16 cellular contexts compared by ENCODE assay signal in the genomic region with DNA sequence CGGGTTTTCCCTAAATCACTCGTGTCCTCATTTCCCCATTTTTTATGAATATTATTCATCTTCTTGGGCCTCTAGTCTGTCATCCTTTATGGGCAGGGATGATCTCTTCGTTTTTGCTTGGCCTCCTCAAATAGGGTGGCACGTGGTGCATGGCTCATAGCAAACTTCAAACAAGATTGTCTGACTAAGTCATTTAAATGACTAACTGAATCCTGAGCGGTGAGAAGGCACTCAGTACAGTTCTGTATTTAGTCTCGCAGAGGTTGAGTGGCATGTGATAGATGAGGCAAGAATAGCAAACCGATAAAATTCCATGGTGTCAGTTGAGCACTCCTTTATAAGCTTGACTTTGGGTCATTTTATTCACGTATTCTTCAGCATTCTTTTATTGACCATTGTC. TPM values are rescaled to one million over a fixed set of nuclear protein-coding genes. Genes with fewer than 3 reads are reported as not detected.
DNase-seq lines count a peak whose midpoint lies in the region; ATAC-seq, FAIRE-seq and TF ChIP-seq lines count a peak whose summit lies in the region.
"Had no signal": no experiment of that assay in that cellular context is flagged by ENCODE, and none has a peak within 500 bp of the region (broad histone marks: within the 10 kb centered on the region; RNA-seq: fewer than 3 reads in every experiment).

No MANE protein-coding gene starts in this region.

- no peaks in the 10 kb centered on the region for H3K9me3 ChIP-seq in osteoblast (ENCODE audit: low read depth, low read length)
- H3K9me3 ChIP-seq: gastrocnemius medialis, prostate gland had no signal

- CTCF ChIA-PET in activated CD4-positive, alpha-beta memory T cell treated with anti-CD3 and anti-CD28 coated beads for 36 hours (lab: Charles Lee), result no interaction called here
- CTCF ChIA-PET in activated CD4-positive, alpha-beta memory T cell treated with anti-CD3 and anti-CD28 coated beads, Interleukin-2, amount 10 ng/mL, durations not matched to agents 7 days and 5 days (lab: Charles Lee), result no interaction called here

- H3K36me3 ChIP-seq in bronchial epithelial cell (ENCODE audit: control insufficient read depth, insufficient read depth, low read length) (no peaks in the 10 kb centered on the region), osteoblast (ENCODE audit: insufficient read depth, low read length) (no peaks in the 10 kb centered on the region)
- H3K36me3 ChIP-seq: gastrocnemius medialis, prostate gland had no signal

- no peak overlapping the region for H3K27ac Mint-ChIP-seq in activated CD4-positive, alpha-beta memory T cell treated with anti-CD3 and anti-CD28 coated beads for 36 hours
- no peak overlapping the region for H3K27ac Mint-ChIP-seq in activated CD4-positive, alpha-beta memory T cell treated with anti-CD3 and anti-CD28 coated beads, Interleukin-2, amount 10 ng/mL, durations not matched to agents 7 days and 5 days
- H3K27ac Mint-ChIP-seq: T-cell had no signal

- TF ChIP-seq CTCF in bronchial epithelial cell (IDR thresholded peaks at IDR 0.05; ENCODE audit: insufficient read depth, low read length, severe bottlenecking) (no peak), osteoblast (IDR thresholded peaks at IDR 0.05; ENCODE audit: extremely low read depth, low read depth, low read length) (no peak)

- no peak overlapping the region for H2AFZ ChIP-seq in osteoblast (ENCODE audit: low read length)

- no peaks in the 10 kb centered on the region for H3K27me3 ChIP-seq in bronchial epithelial cell (ENCODE audit: control insufficient read depth, insufficient read depth, low read length)
- no peaks in the 10 kb centered on the region for H3K27me3 ChIP-seq in osteoblast (ENCODE audit: insufficient read depth, low read length)
- H3K27me3 ChIP-seq: gastrocnemius medialis had no signal

- peaks cover 26% of the 10 kb centered on the region for H3K4me1 Mint-ChIP-seq in activated CD4-positive, alpha-beta memory T cell treated with anti-CD3 and anti-CD28 coated beads for 36 hours (ENCODE audit: low read depth)
- peaks cover 23% of the 10 kb centered on the region for H3K4me1 Mint-ChIP-seq in activated CD4-positive, alpha-beta memory T cell treated with anti-CD3 and anti-CD28 coated beads, Interleukin-2, amount 10 ng/mL, durations not matched to agents 7 days and 5 days
- H3K4me1 Mint-ChIP-seq: central memory CD8-positive, alpha-beta T cell had no signal

- POLR2A ChIA-PET in activated CD4-positive, alpha-beta memory T cell treated with anti-CD3 and anti-CD28 coated beads for 36 hours (lab: Charles Lee), result no interaction called here
- POLR2A ChIA-PET in activated CD4-positive, alpha-beta memory T cell treated with anti-CD3 and anti-CD28 coated beads, Interleukin-2, amount 10 ng/mL, durations not matched to agents 7 days and 5 days (lab: Charles Lee), result no interaction called here

- no peaks in the 10 kb centered on the region for H3K36me3 Mint-ChIP-seq in activated CD4-positive, alpha-beta memory T cell treated with anti-CD3 and anti-CD28 coated beads for 36 hours
- H3K36me3 Mint-ChIP-seq in activated CD4-positive, alpha-beta memory T cell treated with anti-CD3 and anti-CD28 coated beads, Interleukin-2, amount 10 ng/mL, durations not matched to agents 7 days and 5 days (ENCODE audit: low read depth), result no peaks in the 10 kb centered on the region
- H3K36me3 Mint-ChIP-seq: T-cell had no signal

- ATAC-seq in HG03097 (IDR thresholded peaks at IDR 0.05; ENCODE audit: low FRiP score, unreplicated experiment) (no peak), GM21423 (IDR thresholded peaks at IDR 0.05; ENCODE audit: unreplicated experiment) (no peak)
- ATAC-seq: gastrocnemius medialis, T-cell had no signal

- H3K4me1 ChIP-seq in osteoblast (ENCODE audit: insufficient read depth, low read length), result peaks cover 10% of the 10 kb centered on the region
- H3K4me1 ChIP-seq: prostate gland had no signal

- peaks cover 15% of the 10 kb centered on the region for H3K27me3 Mint-ChIP-seq in activated CD4-positive, alpha-beta memory T cell treated with anti-CD3 and anti-CD28 coated beads for 36 hours
- peaks cover 18% of the 10 kb centered on the region for H3K27me3 Mint-ChIP-seq in activated CD4-positive, alpha-beta memory T cell treated with anti-CD3 and anti-CD28 coated beads, Interleukin-2, amount 10 ng/mL, durations not matched to agents 7 days and 5 days

- H4K20me1 ChIP-seq in osteoblast (ENCODE audit: insufficient read depth, low read length), result no peaks in the 10 kb centered on the region

- H3K4me2 ChIP-seq in osteoblast (ENCODE audit: insufficient read depth, low read length), result peak overlapping the region; percentile 7

- H3K79me2 ChIP-seq in osteoblast (ENCODE audit: insufficient read depth, low read length), result no peaks in the 10 kb centered on the region

- FAIRE-seq in bronchial epithelial cell (lab: Jason Lieb, UNC), result no peak

- peak; percentile 52 for DNase-seq in activated CD4-positive, alpha-beta memory T cell treated with anti-CD3 and anti-CD28 coated beads for 36 hours
- DNase-seq in activated CD4-positive, alpha-beta memory T cell treated with anti-CD3 and anti-CD28 coated beads, Interleukin-2, amount 10 ng/mL, durations not matched to agents 7 days and 5 days, result no peak
- DNase-seq in LHCN-M2 (ENCODE audit: low read depth), result peak; percentile 88
- DNase-seq in bronchial epithelial cell (ENCODE audit: low read depth), result peak; percentile 91
- DNase-seq in osteoblast (ENCODE audit: insufficient read length, low spot score, missing footprints), result peak; percentile 97
- DNase-seq in retina, result no peak
- DNase-seq: activated CD8-positive, alpha-beta memory T cell treated with anti-CD3 and anti-CD28 coated beads, Interleukin-2, amount 50 U/mL, for 48 hours; gastrocnemius medialis; GDM1; Kasumi-1; NCI-H69; T-cell had no signal

- H3K4me3 ChIP-seq in bronchial epithelial cell (ENCODE audit: low read depth, low read length) (no peak overlapping the region), osteoblast (ENCODE audit: insufficient read depth, low read length) (no peak overlapping the region)
- H3K4me3 ChIP-seq: gastrocnemius medialis, prostate gland had no signal

- no peak overlapping the region for H3K4me3 Mint-ChIP-seq in activated CD4-positive, alpha-beta memory T cell treated with anti-CD3 and anti-CD28 coated beads for 36 hours
- no peak overlapping the region for H3K4me3 Mint-ChIP-seq in activated CD4-positive, alpha-beta memory T cell treated with anti-CD3 and anti-CD28 coated beads, Interleukin-2, amount 10 ng/mL, durations not matched to agents 7 days and 5 days
- H3K4me3 Mint-ChIP-seq: central memory CD8-positive, alpha-beta T cell; T-cell had no signal

- peak overlapping the region; percentile 27 for H3K27ac ChIP-seq in osteoblast (ENCODE audit: low read depth, low read length)
- H3K27ac ChIP-seq: gastrocnemius medialis, prostate gland had no signal

- intact Hi-C loops in activated CD4-positive, alpha-beta memory T cell treated with anti-CD3 and anti-CD28 coated beads for 36 hours (cut with micrococcal nuclease), result no loop called here

- peaks cover 3% of the 10 kb centered on the region for H3K9me3 Mint-ChIP-seq in activated CD4-positive, alpha-beta memory T cell treated with anti-CD3 and anti-CD28 coated beads for 36 hours
- peaks cover 10% of the 10 kb centered on the region for H3K9me3 Mint-ChIP-seq in activated CD4-positive, alpha-beta memory T cell treated with anti-CD3 and anti-CD28 coated beads, Interleukin-2, amount 10 ng/mL, durations not matched to agents 7 days and 5 days
- H3K9me3 Mint-ChIP-seq: central memory CD8-positive, alpha-beta T cell; T-cell had no signal

RNA-seq across cellular contexts. Expression of gene JDP2, which starts 5.7 kb away (rescaled TPM):
- 1 to 10 TPM; 1.7 to 1.8 TPM for total RNA-seq in activated CD4-positive, alpha-beta memory T cell treated with anti-CD3 and anti-CD28 coated beads for 36 hours
- 1 to 10 TPM; 2.6 to 2.9 TPM for total RNA-seq in activated CD4-positive, alpha-beta memory T cell treated with anti-CD3 and anti-CD28 coated beads, Interleukin-2, amount 10 ng/mL, durations not matched to agents 7 days and 5 days
- total RNA-seq in LHCN-M2 (2014; rRNA removed) (28.5 and 31.5 TPM in 2 replicates), bronchial epithelial cell (58.4 and 63.8 TPM in 2 replicates), osteoblast (70.7 and 77.1 TPM in 2 replicates)
- polyA plus RNA-seq in LHCN-M2 (2012), result 41.2 TPM

Comparison
In these comparisons a context has a peak if more than half of its experiments do, and no peak if none do; other contexts are left out.
1. DNase-seq: peak in activated CD4-positive, alpha-beta memory T cell treated with anti-CD3 and anti-CD28 coated beads for 36 hours (single experiment), LHCN-M2 (single experiment), bronchial epithelial cell (single experiment) and osteoblast (single experiment); none in activated CD4-positive, alpha-beta memory T cell treated with anti-CD3 and anti-CD28 coated beads, Interleukin-2, amount 10 ng/mL, durations not matched to agents 7 days and 5 days (single experiment) and retina (single experiment).